ENCODE assay signal across 14 cellular contexts in genomic region chr6:80235647-80236046, GRCh38.
DNase-seq lines count a peak whose midpoint lies in the region; ATAC-seq and TF ChIP-seq lines count a peak whose summit lies in the region.
"Had no signal": no experiment of that assay in that cellular context is flagged by ENCODE, and none has a peak within 500 bp of the region (broad histone marks: within the 10 kb centered on the region; RNA-seq: fewer than 3 reads in every experiment).

No MANE protein-coding gene starts in this region.

- TF ChIP-seq CTCF in HFFc6 (IDR thresholded peaks at IDR 0.05) (peak; percentile 8; the same call in 1 of the 2 replicates), chondrocyte (IDR thresholded peaks at IDR 0.05) (peak; percentile 37), foreskin keratinocyte (conservative IDR thresholded peaks at IDR 0.05) (no peak)

- H3K27ac ChIP-seq in foreskin keratinocyte, result no peak overlapping the region
- H3K27ac ChIP-seq: BLaER1 treated with 17β-estradiol and CSF1 and Interleukin-3, amounts not matched to agents 10 nM and 100 nM; GM23248 had no signal

- no peak for DNase-seq in HFFc6
- DNase-seq in chondrocyte (ENCODE audit: low spot score), result no peak
- peak; percentile 51 for DNase-seq in myocyte (ENCODE audit: low read depth)
- no peak for DNase-seq in sciatic nerve (ENCODE audit: low spot score)
- no peak for DNase-seq in foreskin keratinocyte
- DNase-seq in immature natural killer cell, result no peak
- DNase-seq: 8988T; CD4-positive, CD25-positive, alpha-beta regulatory T cell; DMS53; GM23248; H9; IMR-90 had no signal

- intact Hi-C loops in sciatic nerve (cut with DNase I), result no loop called here

- H3K4me1 ChIP-seq in foreskin keratinocyte, result no peaks in the 10 kb centered on the region
- H3K4me1 ChIP-seq: BLaER1 treated with 17β-estradiol and CSF1 and Interleukin-3, amounts not matched to agents 10 nM and 100 nM had no signal

- H3K27me3 Mint-ChIP-seq in HFFc6 (ENCODE audit: insufficient read depth), result no peaks in the 10 kb centered on the region; the same call in 1 of the 2 replicates
- H3K27me3 Mint-ChIP-seq in chondrocyte (ENCODE audit: low read depth), result no peaks in the 10 kb centered on the region
- H3K27me3 Mint-ChIP-seq in immature natural killer cell (ENCODE audit: low read depth in 3 of 3), result peaks cover 0 to 4% (median 0%) of the 10 kb centered on the region in 3 donors
- H3K27me3 Mint-ChIP-seq: CD4-positive, CD25-positive, alpha-beta regulatory T cell had no signal

- H3K27ac Mint-ChIP-seq in HFFc6 (no peak overlapping the region), chondrocyte (ENCODE audit: unreplicated experiment) (no peak overlapping the region), immature natural killer cell (no peak overlapping the region)
- H3K27ac Mint-ChIP-seq: CD4-positive, CD25-positive, alpha-beta regulatory T cell; H9 had no signal

- H3K36me3 Mint-ChIP-seq in HFFc6 (ENCODE audit: low read depth) (peaks cover 15% of the 10 kb centered on the region), chondrocyte (ENCODE audit: low read depth) (peaks cover 5% of the 10 kb centered on the region), immature natural killer cell (peaks cover 0 to 11% (median 3%) of the 10 kb centered on the region in 3 donors)

- H3K27me3 ChIP-seq in foreskin keratinocyte, result no peaks in the 10 kb centered on the region
- H3K27me3 ChIP-seq: BLaER1 treated with 17β-estradiol and CSF1 and Interleukin-3, amounts not matched to agents 10 nM and 100 nM had no signal

- H3K9me3 Mint-ChIP-seq in HFFc6, result peaks cover 10% of the 10 kb centered on the region
- H3K9me3 Mint-ChIP-seq in chondrocyte (ENCODE audit: low read depth), result peaks cover 12% of the 10 kb centered on the region
- no peaks in the 10 kb centered on the region for H3K9me3 Mint-ChIP-seq in immature natural killer cell

- ATAC-seq in sciatic nerve (peak; percentile 30), foreskin keratinocyte (no peak), GM18868 (IDR thresholded peaks at IDR 0.05; ENCODE audit: unreplicated experiment) (no peak)

- peaks cover 6% of the 10 kb centered on the region; the same call in 1 of the 2 replicates for H3K4me1 Mint-ChIP-seq in HFFc6 (ENCODE audit: low read depth)
- H3K4me1 Mint-ChIP-seq in chondrocyte (ENCODE audit: low read depth), result peaks cover 27% of the 10 kb centered on the region
- no peaks in the 10 kb centered on the region for H3K4me1 Mint-ChIP-seq in immature natural killer cell

- H3K4me3 Mint-ChIP-seq in HFFc6 (no peak overlapping the region), chondrocyte (ENCODE audit: unreplicated experiment) (no peak overlapping the region), immature natural killer cell (no peak overlapping the region)
- H3K4me3 Mint-ChIP-seq: CD4-positive, CD25-positive, alpha-beta regulatory T cell; H9 had no signal
